9 cellular contexts compared by ENCODE assay signal in the genomic region with DNA sequence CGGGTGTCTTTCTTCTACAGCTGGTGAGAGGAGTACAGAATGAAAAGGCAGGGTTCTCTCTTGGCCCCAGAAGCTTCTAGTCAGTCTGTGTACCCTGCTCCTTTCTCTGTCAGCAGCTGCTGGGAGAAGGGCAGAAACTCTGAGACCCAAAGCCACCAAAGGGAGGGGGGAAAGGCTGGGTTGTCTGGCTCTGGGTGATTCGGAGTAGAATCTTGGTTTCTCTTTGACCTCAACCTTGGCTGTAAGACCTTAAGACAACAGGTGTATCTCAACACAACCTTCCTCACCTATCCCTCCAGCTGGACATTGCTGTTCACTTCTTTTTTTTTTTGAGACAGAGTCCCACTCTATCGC. TPM values are rescaled to one million over a fixed set of nuclear protein-coding genes. Genes with fewer than 3 reads are reported as not detected.
A peak's percentile ranks its signal among the peaks of the same experiment; 100 is the strongest.
DNase-seq lines count a peak whose midpoint lies in the region; ATAC-seq and TF ChIP-seq lines count a peak whose summit lies in the region.
"Had no signal": no experiment of that assay in that cellular context is flagged by ENCODE, and none has a peak within 500 bp of the region (broad histone marks: within the 10 kb centered on the region; RNA-seq: fewer than 3 reads in every experiment).

No MANE protein-coding gene starts in this region.

- H3K27me3 Mint-ChIP-seq in Caco-2 (ENCODE audit: insufficient read depth, unreplicated experiment): no peaks in the 10 kb centered on the region
- peaks cover 21% of the 10 kb centered on the region for H3K27me3 Mint-ChIP-seq in activated T-helper 1 cell treated with anti-CD3 and anti-CD28 coated beads, Interleukin-12 subunit alpha, Interleukin-12 subunit beta, Interleukin-2, Interleukin-4 antibody, amounts not matched to agents 30 ng/mL and 10 ng/mL and 1 ng/mL, durations not matched to agents 14 hours and 24 hours and 36 hours (ENCODE audit: insufficient read depth)

- no peaks in the 10 kb centered on the region for H3K36me3 ChIP-seq in Caco-2 (ENCODE audit: control insufficient read depth, insufficient read depth, low read length)
- H3K36me3 ChIP-seq in OCI-LY3 (replicated peaks; ENCODE audit: low read depth, low read length): peaks cover 1% of the 10 kb centered on the region
- no peaks in the 10 kb centered on the region for H3K36me3 ChIP-seq in esophagus muscularis mucosa
- no peaks in the 10 kb centered on the region for H3K36me3 ChIP-seq in gastrocnemius medialis

- no peaks in the 10 kb centered on the region for H3K9me3 ChIP-seq in Caco-2
- H3K9me3 ChIP-seq in OCI-LY3 (ENCODE audit: insufficient read depth, low read length): no peaks in the 10 kb centered on the region
- H3K9me3 ChIP-seq in esophagus muscularis mucosa: no peaks in the 10 kb centered on the region
- H3K9me3 ChIP-seq in gastrocnemius medialis: no peaks in the 10 kb centered on the region

- no peaks in the 10 kb centered on the region for H4K20me1 ChIP-seq in OCI-LY3 (ENCODE audit: insufficient read depth, low read length)

- no peaks in the 10 kb centered on the region for H3K9me3 Mint-ChIP-seq in Caco-2 (ENCODE audit: unreplicated experiment)
- no peaks in the 10 kb centered on the region for H3K9me3 Mint-ChIP-seq in activated T-helper 1 cell treated with anti-CD3 and anti-CD28 coated beads, Interleukin-12 subunit alpha, Interleukin-12 subunit beta, Interleukin-2, Interleukin-4 antibody, amounts not matched to agents 30 ng/mL and 10 ng/mL and 1 ng/mL, durations not matched to agents 14 hours and 24 hours and 36 hours

- POLR2A ChIA-PET in Caco-2 (lab: Charles Lee): interaction anchor here (6.3 kb wide), 1 partner anchor 9 kb away, joined by 166 read pairs; no protein-coding TSS in a partner anchor

- H3K4me2 ChIP-seq in OCI-LY3 (ENCODE audit: low read length): 0 out of 2 replicates have a peak overlapping the region, but pooled peaks have one; percentile 14

- peak overlapping the region; percentile 64 for H3K27ac Mint-ChIP-seq in Caco-2 (ENCODE audit: unreplicated experiment)
- H3K27ac Mint-ChIP-seq in activated T-helper 1 cell treated with anti-CD3 and anti-CD28 coated beads, Interleukin-12 subunit alpha, Interleukin-12 subunit beta, Interleukin-2, Interleukin-4 antibody, amounts not matched to agents 30 ng/mL and 10 ng/mL and 1 ng/mL, durations not matched to agents 14 hours and 24 hours and 36 hours: no peak overlapping the region

- WGBS in esophagus muscularis mucosa: 47% methylated on average over 3 of the region's 3 CpGs

- peaks cover 38% of the 10 kb centered on the region for H3K4me1 Mint-ChIP-seq in Caco-2 (ENCODE audit: low read depth, unreplicated experiment)
- peaks cover 79% of the 10 kb centered on the region for H3K4me1 Mint-ChIP-seq in activated T-helper 1 cell treated with anti-CD3 and anti-CD28 coated beads, Interleukin-12 subunit alpha, Interleukin-12 subunit beta, Interleukin-2, Interleukin-4 antibody, amounts not matched to agents 30 ng/mL and 10 ng/mL and 1 ng/mL, durations not matched to agents 14 hours and 24 hours and 36 hours (ENCODE audit: low read depth)

- no peak for TF ChIP-seq EP300 in esophagus muscularis mucosa (IDR thresholded peaks at IDR 0.05)

- ATAC-seq in gastrocnemius medialis: no peak
- ATAC-seq in GM21360 (IDR thresholded peaks at IDR 0.05; ENCODE audit: unreplicated experiment): no peak

- in situ Hi-C loops in gastrocnemius medialis (cut with MboI; ENCODE audit: low sequenced_read_pairs in 4 of 4): no loop called here

- no peak overlapping the region for H3K4me3 Mint-ChIP-seq in Caco-2 (ENCODE audit: unreplicated experiment)
- no peak overlapping the region for H3K4me3 Mint-ChIP-seq in activated T-helper 1 cell treated with anti-CD3 and anti-CD28 coated beads, Interleukin-12 subunit alpha, Interleukin-12 subunit beta, Interleukin-2, Interleukin-4 antibody, amounts not matched to agents 30 ng/mL and 10 ng/mL and 1 ng/mL, durations not matched to agents 14 hours and 24 hours and 36 hours

- intact Hi-C loops in Caco-2 (cut with micrococcal nuclease; ENCODE audit: unreplicated experiment): no loop called here
- intact Hi-C loops in esophagus muscularis mucosa (cut with DNase I): no loop called here
- intact Hi-C loops in gastrocnemius medialis (cut with DNase I; ENCODE audit: low total_unique reads): no loop called here
- intact Hi-C loops in activated T-helper 1 cell treated with anti-CD3 and anti-CD28 coated beads, Interleukin-12 subunit alpha, Interleukin-12 subunit beta, Interleukin-2, Interleukin-4 antibody, amounts not matched to agents 30 ng/mL and 10 ng/mL and 1 ng/mL, durations not matched to agents 14 hours and 24 hours and 36 hours (cut with micrococcal nuclease): no loop called here

- peaks cover 22% of the 10 kb centered on the region for H3K36me3 Mint-ChIP-seq in Caco-2 (ENCODE audit: insufficient read depth, unreplicated experiment)
- H3K36me3 Mint-ChIP-seq in activated T-helper 1 cell treated with anti-CD3 and anti-CD28 coated beads, Interleukin-12 subunit alpha, Interleukin-12 subunit beta, Interleukin-2, Interleukin-4 antibody, amounts not matched to agents 30 ng/mL and 10 ng/mL and 1 ng/mL, durations not matched to agents 14 hours and 24 hours and 36 hours (ENCODE audit: low read depth): no peaks in the 10 kb centered on the region

- H3K79me2 ChIP-seq in OCI-LY3 (ENCODE audit: low read length): no peaks in the 10 kb centered on the region

- H3K4me3 ChIP-seq in Caco-2 (ENCODE audit: low read depth, low read length) (no peak overlapping the region), OCI-LY3 (ENCODE audit: low read length) (no peak overlapping the region), esophagus muscularis mucosa (no peak overlapping the region), gastrocnemius medialis (no peak overlapping the region)

- no peaks in the 10 kb centered on the region for H3K27me3 ChIP-seq in Caco-2 (replicated peaks; ENCODE audit: control insufficient read depth, insufficient read depth, low read length)
- H3K27me3 ChIP-seq in OCI-LY3 (ENCODE audit: low read depth, low read length): peaks cover 10% of the 10 kb centered on the region
- no peaks in the 10 kb centered on the region for H3K27me3 ChIP-seq in esophagus muscularis mucosa
- H3K27me3 ChIP-seq in gastrocnemius medialis: no peaks in the 10 kb centered on the region

- CTCF ChIA-PET in Caco-2 (lab: Charles Lee): interaction anchor here (0.6 to 1.5 kb wide), 7 partner anchors 8 to 213 kb away, joined by 3 to 16 read pairs (median 3); no protein-coding TSS in a partner anchor

- no peak for DNase-seq in Caco-2
- DNase-seq in esophagus muscularis mucosa (ENCODE audit: extremely low spot score): no peak
- DNase-seq in gastrocnemius medialis: no peak
- DNase-seq in epidermal melanocyte (ENCODE audit: insufficient read length, low spot score): no peak
- no peak for DNase-seq in activated gamma-delta T cell treated with Interleukin-2 at 50 U/mL for 16 hours
- DNase-seq in activated T-helper 1 cell treated with anti-CD3 and anti-CD28 coated beads, Interleukin-12 subunit alpha, Interleukin-12 subunit beta, Interleukin-2, Interleukin-4 antibody, amounts not matched to agents 30 ng/mL and 10 ng/mL and 1 ng/mL, durations not matched to agents 14 hours and 24 hours and 36 hours (ENCODE audit: low spot score): no peak
- DNase-seq: occipital lobe had no signal

- TF ChIP-seq POLR2A in esophagus muscularis mucosa (IDR thresholded peaks at IDR 0.05; ENCODE audit: low read depth): no peak
- TF ChIP-seq POLR2A in gastrocnemius medialis (IDR thresholded peaks at IDR 0.05): no peak

- peak overlapping the region; percentile 20; the same call in 1 of the 2 replicates for H3K27ac ChIP-seq in OCI-LY3 (ENCODE audit: low read length)
- H3K27ac ChIP-seq in esophagus muscularis mucosa (replicated peaks in 1 of 4): peak overlapping the region; percentile 88 to 99 (median 94)
- peak overlapping the region; percentile 93 to 100 (median 96) for H3K27ac ChIP-seq in gastrocnemius medialis

- peak overlapping the region; percentile 17; the same call in 1 of the 2 replicates for H3K9ac ChIP-seq in OCI-LY3 (ENCODE audit: low read length)

- no TSS peak for BruUV-seq in Caco-2 (replicated peaks; lab: Mats Ljungman, UMichigan)

- TF ChIP-seq CTCF in Caco-2 (IDR thresholded peaks at IDR 0.05; ENCODE audit: insufficient read depth in 1 of 2, low read depth in 1 of 2, low read length in 1 of 2, severe bottlenecking in 1 of 2, unreplicated experiment in 1 of 2): no peak
- TF ChIP-seq CTCF in OCI-LY3 (IDR thresholded peaks at IDR 0.05; ENCODE audit: low read depth, low read length): no peak
- TF ChIP-seq CTCF in esophagus muscularis mucosa (IDR thresholded peaks at IDR 0.05): no peak
- no peak for TF ChIP-seq CTCF in gastrocnemius medialis (IDR thresholded peaks at IDR 0.05 in 4 of 5, conservative IDR thresholded peaks at IDR 0.05 in 1 of 5)

- H2AFZ ChIP-seq in OCI-LY3 (ENCODE audit: low read depth, low read length): no peak overlapping the region

- H3K4me1 ChIP-seq in Caco-2 (peaks cover 46% of the 10 kb centered on the region), OCI-LY3 (ENCODE audit: low read length) (peaks cover 88% of the 10 kb centered on the region), esophagus muscularis mucosa (peaks cover 79 to 87% (median 83%) of the 10 kb centered on the region in 4 donors), gastrocnemius medialis (peaks cover 76 to 78% of the 10 kb centered on the region in 2 donors)

RNA-seq across cellular contexts. Expression of a gene that starts 3.3 kb away (rescaled TPM):
- 8.9 and 11.3 TPM in 2 replicates for total RNA-seq in Caco-2 (2022)
- 10 to 100 TPM in 3 of 4 donors, 1 to 10 TPM in 1; 6.1 to 24.2 (median 14.5) TPM for total RNA-seq in esophagus muscularis mucosa
- 10 to 100 TPM; 16.0 to 34.2 (median 18.3) TPM for total RNA-seq in gastrocnemius medialis
- 8.7 and 9.6 TPM in 2 replicates for total RNA-seq in activated T-helper 1 cell treated with anti-CD3 and anti-CD28 coated beads, Interleukin-12 subunit alpha, Interleukin-12 subunit beta, Interleukin-2, Interleukin-4 antibody, amounts not matched to agents 30 ng/mL and 10 ng/mL and 1 ng/mL, durations not matched to agents 14 hours and 24 hours and 36 hours

RNA-seq across cellular contexts. Expression of a gene that starts 18.1 kb away (rescaled TPM):
- total RNA-seq in Caco-2 (2022) (82.6 and 86.9 TPM in 2 replicates), esophagus muscularis mucosa (10 to 100 TPM; 64.1 to 86.8 (median 72.2) TPM), gastrocnemius medialis (10 to 100 TPM; 75.7 to 96.3 (median 85.9) TPM)
- total RNA-seq in activated T-helper 1 cell treated with anti-CD3 and anti-CD28 coated beads, Interleukin-12 subunit alpha, Interleukin-12 subunit beta, Interleukin-2, Interleukin-4 antibody, amounts not matched to agents 30 ng/mL and 10 ng/mL and 1 ng/mL, durations not matched to agents 14 hours and 24 hours and 36 hours: 87.6 and 88.2 TPM in 2 replicates

RNA-seq across cellular contexts. Expression of a gene that starts 36.6 kb away (rescaled TPM):
- 102 and 110 TPM in 2 replicates for total RNA-seq in Caco-2 (2022)
- 100 to 1,000 TPM in 2 of 4 donors, 10 to 100 TPM in 2; 77.2 to 103 (median 95.5) TPM for total RNA-seq in esophagus muscularis mucosa
- 10 to 100 TPM; 35.8 to 41.3 (median 39.8) TPM for total RNA-seq in gastrocnemius medialis
- total RNA-seq in activated T-helper 1 cell treated with anti-CD3 and anti-CD28 coated beads, Interleukin-12 subunit alpha, Interleukin-12 subunit beta, Interleukin-2, Interleukin-4 antibody, amounts not matched to agents 30 ng/mL and 10 ng/mL and 1 ng/mL, durations not matched to agents 14 hours and 24 hours and 36 hours: 117 TPM in 2 replicates

RNA-seq across cellular contexts. Expression of a gene that starts 41.0 kb away (rescaled TPM):
- 27.3 and 29.3 TPM in 2 replicates for total RNA-seq in Caco-2 (2022)
- total RNA-seq in esophagus muscularis mucosa: 100 to 1,000 TPM in 2 of 4 donors, 10 to 100 TPM in 2; 69.7 to 112 (median 85.2) TPM
- 10 to 100 TPM; 42.2 to 71.6 (median 48.2) TPM for total RNA-seq in gastrocnemius medialis
- 2.9 and 3.5 TPM in 2 replicates for total RNA-seq in activated T-helper 1 cell treated with anti-CD3 and anti-CD28 coated beads, Interleukin-12 subunit alpha, Interleukin-12 subunit beta, Interleukin-2, Interleukin-4 antibody, amounts not matched to agents 30 ng/mL and 10 ng/mL and 1 ng/mL, durations not matched to agents 14 hours and 24 hours and 36 hours

RNA-seq across cellular contexts. Expression of a gene that starts 49.5 kb away (rescaled TPM):
- total RNA-seq in Caco-2 (2022) (119 and 122 TPM in 2 replicates), esophagus muscularis mucosa (10 to 100 TPM; 33.6 to 43.6 (median 37.4) TPM), gastrocnemius medialis (100 to 1,000 TPM in 2 of 4 donors, 10 to 100 TPM in 2; 54.2 to 124 (median 93.9) TPM)
- 113 and 120 TPM in 2 replicates for total RNA-seq in activated T-helper 1 cell treated with anti-CD3 and anti-CD28 coated beads, Interleukin-12 subunit alpha, Interleukin-12 subunit beta, Interleukin-2, Interleukin-4 antibody, amounts not matched to agents 30 ng/mL and 10 ng/mL and 1 ng/mL, durations not matched to agents 14 hours and 24 hours and 36 hours

Comparison
In these comparisons a context has a peak if more than half of its experiments do, and no peak if none do; other contexts are left out.
1. H3K27ac ChIP-seq: peak in every context shown above with its lines; median percentile 96 in gastrocnemius medialis; 94 in esophagus muscularis mucosa; 20 in OCI-LY3.